ENCODE assay signal across 1 cellular context in the genomic region with DNA sequence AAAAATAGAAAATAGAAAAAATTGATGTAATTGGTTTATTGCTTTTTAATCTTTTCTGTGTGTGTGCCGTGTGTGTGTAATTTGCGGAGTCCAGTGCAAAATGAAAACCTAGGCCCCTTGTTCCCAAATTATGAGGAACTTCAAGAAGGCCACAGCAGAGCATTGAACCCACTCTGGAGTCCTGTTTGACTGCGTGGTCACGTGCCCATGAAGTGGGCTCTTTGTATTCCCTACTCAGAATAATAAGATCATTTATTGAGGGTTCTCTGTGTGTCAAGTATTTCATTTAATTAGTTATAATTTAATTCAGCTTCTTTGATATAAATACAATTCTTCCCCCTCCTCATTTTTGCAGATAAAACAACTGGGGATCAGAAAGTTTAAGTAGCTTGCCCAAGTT.
TF ChIP-seq lines count a peak whose summit lies in the region.

No MANE protein-coding gene starts in this region.

TF ChIP-seq in GM12878, 131 proteins besides CTCF, POLR2A, EP300 and RAD21:
- no peak for TF ChIP-seq ATF7 (IDR thresholded peaks at IDR 0.05; ENCODE audit: low read depth)
- TF ChIP-seq, protein P1, sequence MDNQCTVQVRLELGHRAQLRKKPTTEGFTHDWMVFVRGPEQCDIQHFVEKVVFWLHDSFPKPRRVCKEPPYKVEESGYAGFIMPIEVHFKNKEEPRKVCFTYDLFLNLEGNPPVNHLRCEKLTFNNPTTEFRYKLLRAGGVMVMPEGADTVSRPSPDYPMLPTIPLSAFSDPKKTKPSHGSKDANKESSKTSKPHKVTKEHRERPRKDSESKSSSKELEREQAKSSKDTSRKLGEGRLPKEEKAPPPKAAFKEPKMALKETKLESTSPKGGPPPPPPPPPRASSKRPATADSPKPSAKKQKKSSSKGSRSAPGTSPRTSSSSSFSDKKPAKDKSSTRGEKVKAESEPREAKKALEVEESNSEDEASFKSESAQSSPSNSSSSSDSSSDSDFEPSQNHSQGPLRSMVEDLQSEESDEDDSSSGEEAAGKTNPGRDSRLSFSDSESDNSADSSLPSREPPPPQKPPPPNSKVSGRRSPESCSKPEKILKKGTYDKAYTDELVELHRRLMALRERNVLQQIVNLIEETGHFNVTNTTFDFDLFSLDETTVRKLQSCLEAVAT (IDR thresholded peaks at IDR 0.05), result 0 out of 2 replicates have a peak, but pooled peaks have one; percentile 26
